Comparison of ENCODE assay signal across 11 cellular contexts in genomic region chr2:3493610-3493997, GRCh38. TPM values are rescaled to one million over a fixed set of nuclear protein-coding genes. Genes with fewer than 3 reads are reported as not detected.
DNase-seq lines count a peak whose midpoint lies in the region; ATAC-seq, FAIRE-seq and TF ChIP-seq lines count a peak whose summit lies in the region.
"Had no signal": no experiment of that assay in that cellular context is flagged by ENCODE, and none has a peak within 500 bp of the region (broad histone marks: within the 10 kb centered on the region; RNA-seq: fewer than 3 reads in every experiment).

No MANE protein-coding gene starts in this region.

- H3K36me3 Mint-ChIP-seq in natural killer cell (peaks cover 7% of the 10 kb centered on the region), mesothelial cell of epicardium (peaks cover 15% of the 10 kb centered on the region)
- no peaks in the 10 kb centered on the region for H3K36me3 Mint-ChIP-seq in natural killer cell treated with Interleukin-12 subunit alpha and Interleukin-12 subunit beta and Interleukin-15 and Interleukin-18, amount 100 ng/mL, for 72 hours

- DNase-seq in natural killer cell (no peak), H1 (ENCODE audit: low read depth in 1 of 2, low spot score in 2 of 2) (peak in 1 of 2 experiments; percentile 21), mesothelial cell of epicardium (ENCODE audit: low spot score in 2 of 2, unreplicated experiment in 2 of 2) (peak in 1 of 2 experiments; percentile 61), aorta (peak; percentile 70 to 82), GM19239 (ENCODE audit: insufficient read length, low spot score) (no peak), cerebellar cortex (ENCODE audit: low spot score) (no peak)
- DNase-seq in natural killer cell treated with Interleukin-12 subunit alpha and Interleukin-12 subunit beta and Interleukin-15 and Interleukin-18, amount 100 ng/mL, for 72 hours (ENCODE audit: low spot score): no peak
- DNase-seq: NCI-H446 had no signal

- intact Hi-C loops in natural killer cell (cut with micrococcal nuclease): no loop called here
- intact Hi-C loops in aorta (cut with DNase I): loop anchor here in 1 of 2 donors (5.0 kb wide), 1 partner anchor 44 kb away; no protein-coding TSS in a partner anchor

- no peak for FAIRE-seq in H1 (lab: Jason Lieb, UNC)
- FAIRE-seq in GM19239 (lab: Jason Lieb, UNC): no peak

- H3K79me1 ChIP-seq in H1 (ENCODE audit: low read depth, low read length): no peaks in the 10 kb centered on the region

- H3K14ac ChIP-seq in H1 (ENCODE audit: insufficient read length): no peak overlapping the region

- no peak overlapping the region for H3K4me3 Mint-ChIP-seq in natural killer cell
- H3K4me3 Mint-ChIP-seq in natural killer cell treated with Interleukin-12 subunit alpha and Interleukin-12 subunit beta and Interleukin-15 and Interleukin-18, amount 100 ng/mL, for 72 hours: no peak overlapping the region
- peak overlapping the region; percentile 35 for H3K4me3 Mint-ChIP-seq in mesothelial cell of epicardium

- H3K36me3 ChIP-seq in H1 (ENCODE audit: control insufficient read depth in 2 of 4, insufficient read depth in 4 of 4, low read length in 3 of 4): peaks cover 0 to 2% (median 0%) of the 10 kb centered on the region in 4 experiments; a peak in 1 of 8 replicates
- H3K36me3 ChIP-seq in aorta (ENCODE audit: control insufficient read depth in 1 of 2, insufficient read depth in 2 of 2, low read length in 1 of 2): peaks cover 5 to 8% of the 10 kb centered on the region in 2 donors

- no peak overlapping the region for H3K23ac ChIP-seq in H1 (ENCODE audit: insufficient read length)

- no peak overlapping the region for H2BK5ac ChIP-seq in H1 (ENCODE audit: low read depth, low read length)

- no peak overlapping the region for H2AK5ac ChIP-seq in H1 (ENCODE audit: low read depth, low read length)

- peaks cover 0 to 9% (median 7%) of the 10 kb centered on the region in 4 experiments; a peak in 5 of 7 replicates for H3K4me1 ChIP-seq in H1 (replicated peaks in 1 of 4; ENCODE audit: control insufficient read depth in 3 of 4, insufficient read depth in 4 of 4, low read length in 3 of 4)
- H3K4me1 ChIP-seq in aorta (ENCODE audit: control insufficient read depth in 1 of 2, insufficient read depth in 2 of 2, low read length in 2 of 2): no peaks in the 10 kb centered on the region

- no peak overlapping the region for H2BK12ac ChIP-seq in H1 (ENCODE audit: low read depth, low read length)

- no peak overlapping the region for H2BK20ac ChIP-seq in H1 (ENCODE audit: low read length)

- H3K4me1 Mint-ChIP-seq in natural killer cell (peaks cover 15 to 21% of the 10 kb centered on the region in 2 donors), mesothelial cell of epicardium (peaks cover 17% of the 10 kb centered on the region)
- H3K4me1 Mint-ChIP-seq in natural killer cell treated with Interleukin-12 subunit alpha and Interleukin-12 subunit beta and Interleukin-15 and Interleukin-18, amount 100 ng/mL, for 72 hours (ENCODE audit: low read depth in 2 of 2): peaks cover 13 to 18% of the 10 kb centered on the region in 2 donors

- no peak overlapping the region for H3K56ac ChIP-seq in H1 (replicated peaks; ENCODE audit: insufficient read length, low read depth, low read length)

- H2BK120ac ChIP-seq in H1 (replicated peaks; ENCODE audit: low read depth, low read length): no peak overlapping the region

- no peaks in the 10 kb centered on the region for H3K27me3 ChIP-seq in H1 (replicated peaks in 1 of 4; ENCODE audit: control insufficient read depth in 3 of 4, extremely low read depth in 1 of 4, insufficient read depth in 3 of 4, low read length in 3 of 4)
- H3K27me3 ChIP-seq in aorta (ENCODE audit: control insufficient read depth in 1 of 2, insufficient read depth in 2 of 2, low read length in 1 of 2): no peaks in the 10 kb centered on the region

- no peak overlapping the region for H2BK15ac ChIP-seq in H1 (ENCODE audit: low read length)

- no peak for TF ChIP-seq EP300 in H1 (IDR thresholded peaks at IDR 0.05; ENCODE audit: borderline replicate concordance in 1 of 2, low read depth in 2 of 2, low read length in 2 of 2)

- H3K9ac ChIP-seq in H1 (replicated peaks in 1 of 4; ENCODE audit: extremely low read depth in 1 of 4, low read depth in 3 of 4, low read length in 3 of 4): no peak overlapping the region

- H3K4me3 ChIP-seq in H1 (ENCODE audit: extremely low read depth in 1 of 4, insufficient read depth in 2 of 4, low read depth in 3 of 4, low read length in 4 of 4) (no peak overlapping the region), aorta (ENCODE audit: low read length in 2 of 2) (peak overlapping the region in 1 of 2 donors; percentile 10)
- H3K4me3 ChIP-seq: skin epidermis had no signal

- H3K23me2 ChIP-seq in H1 (ENCODE audit: low read depth, low read length): no peaks in the 10 kb centered on the region

- H4K5ac ChIP-seq in H1 (ENCODE audit: insufficient read length, low read depth, low read length): no peak overlapping the region

- H2AFZ ChIP-seq in H1 (ENCODE audit: low read length): no peak overlapping the region

- TF ChIP-seq POLR2A in H1 (IDR thresholded peaks at IDR 0.05; ENCODE audit: control extremely low read depth in 1 of 2, low read depth in 2 of 2, low read length in 2 of 2): no peak

- no peak overlapping the region for H4K8ac ChIP-seq in H1 (ENCODE audit: extremely low read depth, insufficient read depth, low read length)

- no peak overlapping the region for H3K4ac ChIP-seq in H1 (replicated peaks; ENCODE audit: insufficient read length, low read depth, low read length)

- H3K27me3 Mint-ChIP-seq in natural killer cell (ENCODE audit: low read depth in 2 of 2) (no peaks in the 10 kb centered on the region), mesothelial cell of epicardium (ENCODE audit: low read depth) (no peaks in the 10 kb centered on the region)
- H3K27me3 Mint-ChIP-seq in natural killer cell treated with Interleukin-12 subunit alpha and Interleukin-12 subunit beta and Interleukin-15 and Interleukin-18, amount 100 ng/mL, for 72 hours: no peaks in the 10 kb centered on the region

- no peak overlapping the region for H4K91ac ChIP-seq in H1 (replicated peaks; ENCODE audit: insufficient read length, low read length)

- no peaks in the 10 kb centered on the region for H3K79me2 ChIP-seq in H1 (ENCODE audit: control insufficient read depth in 1 of 2, insufficient read depth in 2 of 2, low read length in 2 of 2)

- no peaks in the 10 kb centered on the region for H3K9me3 Mint-ChIP-seq in natural killer cell
- no peaks in the 10 kb centered on the region for H3K9me3 Mint-ChIP-seq in natural killer cell treated with Interleukin-12 subunit alpha and Interleukin-12 subunit beta and Interleukin-15 and Interleukin-18, amount 100 ng/mL, for 72 hours
- H3K9me3 Mint-ChIP-seq in mesothelial cell of epicardium: no peaks in the 10 kb centered on the region

- WGBS in H1 (ENCODE audit: extremely low coverage in 1 of 2, insufficient coverage in 1 of 2, insufficient read length in 1 of 2, insufficient replicate concordance in 2 of 2, low coverage in 1 of 2, low lambda C conversion rate in 2 of 2, missing lambda C conversion rate in 1 of 2), 2 experiments: 63% methylated on average over 10 of the region's 10 CpGs; no CpG with 5 or more reads in 1 of the 2 experiments
- 7% methylated on average over 10 of the region's 10 CpGs for whole genome bisulfite sequencing in aorta, 2 donors

- H3K18ac ChIP-seq in H1 (ENCODE audit: extremely low read depth, low read length): no peak overlapping the region

- TF ChIP-seq CTCF in natural killer cell (IDR thresholded peaks at IDR 0.05) (no peak), H1 (IDR thresholded peaks at IDR 0.05; ENCODE audit: control extremely low read depth in 1 of 3, insufficient read depth in 1 of 3, low read depth in 1 of 3, low read length in 3 of 3) (no peak), mesothelial cell of epicardium (IDR thresholded peaks at IDR 0.05; ENCODE audit: unreplicated experiment) (no peak)

- ATAC-seq in natural killer cell: peak; percentile 38 to 62 (median 40)
- no peak for ATAC-seq in natural killer cell treated with Interleukin-12 subunit alpha and Interleukin-12 subunit beta and Interleukin-15 and Interleukin-18, amount 100 ng/mL, for 72 hours
- ATAC-seq in aorta (ENCODE audit: low FRiP score): peak; percentile 81
- no peak for ATAC-seq in HG03280 (IDR thresholded peaks at IDR 0.05; ENCODE audit: unreplicated experiment)
- ATAC-seq: esophagus mucosa had no signal

- POLR2A ChIA-PET in H1 (lab: Charles Lee; ENCODE audit: partially characterized antibody): interaction anchor here (0.8 to 2.0 kb wide), 4 partner anchors 10 to 65 kb away, joined by 3 to 9 read pairs (median 5); partner anchors contain the start of gene RNASEH1

- no peaks in the 10 kb centered on the region for H4K20me1 ChIP-seq in H1 (replicated peaks in 1 of 2; ENCODE audit: control insufficient read depth in 1 of 2, insufficient read depth in 2 of 2, low read length in 2 of 2)

- H3K4me2 ChIP-seq in H1 (ENCODE audit: insufficient read depth in 1 of 2, low read depth in 2 of 2, low read length in 2 of 2): 0 out of 4 replicates have a peak overlapping the region, but pooled peaks of 1 of the 2 experiments have one; percentile 25

- no peak overlapping the region for H3K27ac Mint-ChIP-seq in natural killer cell
- no peak overlapping the region for H3K27ac Mint-ChIP-seq in natural killer cell treated with Interleukin-12 subunit alpha and Interleukin-12 subunit beta and Interleukin-15 and Interleukin-18, amount 100 ng/mL, for 72 hours
- H3K27ac Mint-ChIP-seq in mesothelial cell of epicardium: no peak overlapping the region

- CTCF ChIA-PET in H1 (lab: Charles Lee; ENCODE audit: partially characterized antibody): interaction anchor here (0.7 to 1.9 kb wide), 14 partner anchors 10 to 135 kb away, joined by 3 to 7 read pairs (median 4); no protein-coding TSS in a partner anchor

- no peaks in the 10 kb centered on the region for H3K9me3 ChIP-seq in H1 (ENCODE audit: insufficient read depth in 2 of 2, low read depth in 1 of 2, low read length in 1 of 2)
- H3K9me3 ChIP-seq in aorta (ENCODE audit: control insufficient read depth, low read length): no peaks in the 10 kb centered on the region

- TF ChIP-seq RAD21 in H1 (IDR thresholded peaks at IDR 0.05 in 1 of 2, conservative IDR thresholded peaks at IDR 0.05 in 1 of 2; ENCODE audit: low read depth in 2 of 2, low read length in 2 of 2): no peak

- no peak overlapping the region for H3K27ac ChIP-seq in H1 (ENCODE audit: low read depth, low read length)
- H3K27ac ChIP-seq in aorta (ENCODE audit: low read depth in 1 of 2, low read length in 2 of 2): peak overlapping the region; percentile 28 to 91
- H3K27ac ChIP-seq: skin epidermis had no signal

RNA-seq across cellular contexts. Expression of gene ADI1, which starts 25.7 kb away (rescaled TPM):
- 10 to 100 TPM; 15.9 to 23.0 (median 17.4) TPM for total RNA-seq in natural killer cell
- 10 to 100 TPM; 23.6 to 24.7 TPM for total RNA-seq in natural killer cell treated with Interleukin-12 subunit alpha and Interleukin-12 subunit beta and Interleukin-15 and Interleukin-18, amount 100 ng/mL, for 72 hours
- total RNA-seq in H1 (2021; fragmentation: NEBNext Ultra II Directional; extraction: Animal tissue kit (Norgen Biotek cat#: 25700)): 32.7 and 40.2 TPM in 2 replicates
- 12.2 and 13.7 TPM in 2 replicates for polyA plus RNA-seq in H1 (2011; rRNA removed)
- polyA plus RNA-seq in H1 (2011; cell fraction: cytosol; rRNA removed): 19.4 TPM
- 11.4 TPM for polyA plus RNA-seq in H1 (2011; cell fraction: nucleus; rRNA removed)
- 20.8 to 26.7 TPM (median 24.0 TPM) in 4 replicates for polyA plus RNA-seq in H1 (2012, experiment 1 of 2)
- polyA plus RNA-seq in H1 (2012, experiment 2 of 2): 30.1 TPM
- polyA plus RNA-seq in H1 (2013, experiment 1 of 2): 25.8 TPM
- polyA plus RNA-seq in H1 (2013, experiment 2 of 2): 25.8 TPM
- 10.3 and 10.4 TPM in 2 replicates for polyA minus RNA-seq in H1 (2011; rRNA and poly(A)+ RNA removed)
- 8.7 TPM for polyA minus RNA-seq in H1 (2011; cell fraction: cytosol; rRNA and poly(A)+ RNA removed)
- 6.1 TPM for polyA minus RNA-seq in H1 (2011; cell fraction: nucleus; rRNA and poly(A)+ RNA removed)
- 16.6 to 18.7 TPM (median 17.6 TPM) in 3 replicates for total RNA-seq in mesothelial cell of epicardium
- total RNA-seq in aorta: 10 to 100 TPM; 63.7 to 70.7 TPM
- polyA plus RNA-seq in aorta: 100 to 1,000 TPM; 158 to 206 TPM

Comparison
In these comparisons a context has a peak if more than half of its experiments do, and no peak if none do; other contexts are left out.
1. ATAC-seq: peak in natural killer cell (3 of 3) and aorta (single experiment); none in natural killer cell treated with Interleukin-12 subunit alpha and Interleukin-12 subunit beta and Interleukin-15 and Interleukin-18, amount 100 ng/mL, for 72 hours (0 of 2) and HG03280 (single experiment).
2. DNase-seq: peak in aorta (2 of 2); none in natural killer cell (single experiment), natural killer cell treated with Interleukin-12 subunit alpha and Interleukin-12 subunit beta and Interleukin-15 and Interleukin-18, amount 100 ng/mL, for 72 hours (single experiment), GM19239 (single experiment) and cerebellar cortex (single experiment).